ENCODE assay signal across 8 cellular contexts in the genomic region with DNA sequence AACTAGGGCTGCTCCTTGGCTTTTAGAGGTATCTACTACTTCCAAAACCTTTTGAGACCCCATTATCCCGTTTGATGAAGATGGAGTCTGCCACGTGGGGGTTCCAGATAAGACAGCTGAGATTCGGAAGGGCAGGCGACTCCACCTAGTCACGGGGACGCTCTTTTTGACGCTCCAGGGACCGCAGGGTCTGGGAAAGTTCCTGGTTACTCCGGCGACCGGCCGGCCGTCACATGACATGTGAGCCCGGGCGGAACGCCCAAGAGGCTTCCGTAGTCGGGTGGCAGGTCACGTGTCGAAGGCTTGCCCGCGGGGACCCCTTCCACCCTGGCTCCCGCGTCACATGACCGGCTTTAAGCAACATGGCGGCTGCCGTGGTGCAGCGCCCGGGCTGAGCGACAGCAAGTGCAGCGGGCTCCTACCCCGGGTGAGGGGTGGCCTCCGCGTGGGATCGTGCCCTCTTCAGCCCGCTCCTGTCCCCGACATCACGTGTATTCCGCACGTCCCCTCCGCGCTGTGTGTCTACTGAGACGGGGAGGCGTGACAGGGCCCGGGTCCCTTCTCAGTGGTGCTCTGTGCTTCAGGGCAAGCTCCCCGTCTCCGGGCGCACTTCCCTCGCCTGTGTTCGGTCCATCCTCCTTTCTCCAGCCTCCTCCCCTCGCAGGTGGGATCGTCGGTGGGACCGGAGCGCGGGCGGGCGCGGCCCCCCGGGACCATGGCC.
DNase-seq lines count a peak whose midpoint lies in the region; ATAC-seq and TF ChIP-seq lines count a peak whose summit lies in the region.

A gene with protein sequence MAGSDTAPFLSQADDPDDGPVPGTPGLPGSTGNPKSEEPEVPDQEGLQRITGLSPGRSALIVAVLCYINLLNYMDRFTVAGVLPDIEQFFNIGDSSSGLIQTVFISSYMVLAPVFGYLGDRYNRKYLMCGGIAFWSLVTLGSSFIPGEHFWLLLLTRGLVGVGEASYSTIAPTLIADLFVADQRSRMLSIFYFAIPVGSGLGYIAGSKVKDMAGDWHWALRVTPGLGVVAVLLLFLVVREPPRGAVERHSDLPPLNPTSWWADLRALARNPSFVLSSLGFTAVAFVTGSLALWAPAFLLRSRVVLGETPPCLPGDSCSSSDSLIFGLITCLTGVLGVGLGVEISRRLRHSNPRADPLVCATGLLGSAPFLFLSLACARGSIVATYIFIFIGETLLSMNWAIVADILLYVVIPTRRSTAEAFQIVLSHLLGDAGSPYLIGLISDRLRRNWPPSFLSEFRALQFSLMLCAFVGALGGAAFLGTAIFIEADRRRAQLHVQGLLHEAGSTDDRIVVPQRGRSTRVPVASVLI (plus strand): TSS at position 342 of the 721 bp plus-strand sequence. CDS start 374 bp downstream, at position 716.

- CTCF ChIA-PET in AG04449 (lab: Yijun Ruan, JAX), result interaction anchor here (0.8 to 2.8 kb wide), 17 partner anchors 9 to 283 kb away, joined by 3 to 18 read pairs (median 5); a partner anchor contains a TSS

- DNase-seq in AG04449 (ENCODE audit: low read depth, low spot score) (peak; percentile 77), NCI-H345 treated with DMSO at 0.1 percent for 48 hours (lab: John Stamatoyannopoulos, UW; ENCODE audit: unreplicated experiment) (peak; percentile 96), iris pigment epithelial cell (ENCODE audit: low read depth) (peak; percentile 98)
- peak; percentile 77 to 84 (median 82) for DNase-seq in activated CD4-positive, CD25-positive, alpha-beta regulatory T cell (lab: John Stamatoyannopoulos, UW)
- DNase-seq in central memory CD4-positive, alpha-beta T cell, result peak; percentile 87
- peak; percentile 85 to 92 for DNase-seq in stimulated activated CD4-positive, alpha-beta T cell treated with anti-CD3 and anti-CD28 coated beads, Interleukin-12 subunit alpha, Interleukin-12 subunit beta, amount 100 ng/mL, for 24 hours (ENCODE audit: low read depth in 2 of 2)

- in situ Hi-C loops in GM18951 (cut with MboI; ENCODE audit: low sequenced_read_pairs, unreplicated experiment), result no loop called here

- TF ChIP-seq POLR2A in GM18951 (IDR thresholded peaks at IDR 0.05; ENCODE audit: extremely low read depth, insufficient read depth, insufficient read length), result peak; percentile 79

- no peak for TF ChIP-seq CTCF in AG04449 (IDR thresholded peaks at IDR 0.05; ENCODE audit: insufficient read depth, low read length, missing control alignments)

- POLR2A ChIA-PET in AG04449 (lab: Yijun Ruan, JAX), result interaction anchor here (1.0 kb wide), 1 partner anchor 12 kb away, joined by 3 read pairs; no protein-coding TSS in a partner anchor

- H3K4me3 ChIP-seq in AG04449 (ENCODE audit: low read depth, low read length), result peak within 1 kb of the TSS; percentile 99

- peak; percentile 85 for ATAC-seq in HG03196 (IDR thresholded peaks at IDR 0.05; ENCODE audit: unreplicated experiment)

Comparison
In these comparisons a context has a peak if more than half of its experiments do, and no peak if none do; other contexts are left out.
1. Peak in every context shown above with its lines: DNase-seq, ATAC-seq and H3K4me3 ChIP-seq.